ENCODE assay signal across 8 cellular contexts in the genomic region with DNA sequence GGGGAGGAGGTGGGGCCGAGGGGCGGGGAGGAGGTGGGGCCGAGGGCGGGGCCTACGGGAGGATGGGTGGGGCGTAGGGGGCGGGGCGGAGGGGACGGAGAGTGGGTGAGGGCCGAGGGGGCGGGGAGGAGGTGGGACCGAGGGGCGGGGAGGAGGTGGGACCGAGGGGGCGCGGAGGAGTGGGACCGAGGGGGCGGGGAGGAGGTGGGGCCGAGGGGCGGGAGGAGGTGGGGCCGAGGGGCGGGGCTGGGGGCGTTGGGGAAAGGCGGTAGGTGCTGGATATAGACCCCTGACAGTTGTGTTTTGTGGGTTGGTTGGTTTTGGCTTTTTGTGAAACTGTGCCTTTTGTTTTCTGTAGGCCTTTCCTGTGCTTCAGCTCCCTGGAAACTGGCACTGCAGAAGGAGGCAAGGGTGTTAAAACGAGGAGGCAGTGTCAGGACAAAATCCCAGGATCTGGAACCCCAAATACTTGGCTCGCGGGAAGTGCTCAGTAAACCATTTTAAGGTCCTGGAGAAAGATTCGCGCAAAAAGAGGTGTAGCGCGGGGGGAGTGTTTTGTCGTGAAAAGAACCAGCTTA. TPM values are rescaled to one million over a fixed set of nuclear protein-coding genes. Genes with fewer than 3 reads are reported as not detected.
DNase-seq lines count a peak whose midpoint lies in the region; ATAC-seq, FAIRE-seq and TF ChIP-seq lines count a peak whose summit lies in the region.

No MANE protein-coding gene starts in this region.

- H3K9me3 ChIP-seq in neural cell (ENCODE audit: low read length) = no peaks in the 10 kb centered on the region

- H3K4me1 Mint-ChIP-seq in stimulated activated naive CD8-positive, alpha-beta T cell treated with anti-CD3 and anti-CD28 coated beads, Interleukin-15, Interleukin-2, amounts not matched to agents 100 ng/mL and 50 ng/mL, for 24 hours (ENCODE audit: low read depth) = peaks cover 27% of the 10 kb centered on the region

- no peaks in the 10 kb centered on the region for H3K36me3 Mint-ChIP-seq in stimulated activated naive CD8-positive, alpha-beta T cell treated with anti-CD3 and anti-CD28 coated beads, Interleukin-15, Interleukin-2, amounts not matched to agents 100 ng/mL and 50 ng/mL, for 24 hours (ENCODE audit: low read depth)

- H3K4me2 ChIP-seq in neural cell (ENCODE audit: low read length) = no peak overlapping the region

- TF ChIP-seq CTCF in neural cell (IDR thresholded peaks at IDR 0.05; ENCODE audit: poor library complexity, severe bottlenecking) = no peak

- DNase-seq in GM19239 (ENCODE audit: insufficient read length, low spot score) (no peak), NCI-H226 (peak; percentile 3), activated T-cell treated with anti-CD3 and anti-CD28 coated beads for 4 hours (peak; percentile 57), fibroblast of peridontal ligament (ENCODE audit: extremely low read depth) (peak; percentile 57)

- no peak overlapping the region for H3K27ac Mint-ChIP-seq in stimulated activated naive CD8-positive, alpha-beta T cell treated with anti-CD3 and anti-CD28 coated beads, Interleukin-15, Interleukin-2, amounts not matched to agents 100 ng/mL and 50 ng/mL, for 24 hours

- H3K36me3 ChIP-seq in neural cell (ENCODE audit: insufficient read depth, low read length) = no peaks in the 10 kb centered on the region

- peak; percentile 52 for FAIRE-seq in GM19239 (lab: Jason Lieb, UNC)

- no peak for TF ChIP-seq RAD21 in neural cell (conservative IDR thresholded peaks at IDR 0.05)

- H3K9me2 ChIP-seq in neural cell (ENCODE audit: insufficient read depth, low read length) = no peaks in the 10 kb centered on the region

- no peaks in the 10 kb centered on the region for H3K27me3 Mint-ChIP-seq in stimulated activated naive CD8-positive, alpha-beta T cell treated with anti-CD3 and anti-CD28 coated beads, Interleukin-15, Interleukin-2, amounts not matched to agents 100 ng/mL and 50 ng/mL, for 24 hours

- no peak overlapping the region for H2AFZ ChIP-seq in neural cell (ENCODE audit: low read depth, low read length)

- no peak for TF ChIP-seq EP300 in neural cell (conservative IDR thresholded peaks at IDR 0.05; ENCODE audit: poor library complexity, severe bottlenecking)

- no peaks in the 10 kb centered on the region for H3F3A ChIP-seq in neural cell (ENCODE audit: insufficient read depth, low read length, poor library complexity, severe bottlenecking)

- no peak for ATAC-seq in GM19397 (IDR thresholded peaks at IDR 0.05; ENCODE audit: unreplicated experiment)
- no peak for ATAC-seq in GM18502 (IDR thresholded peaks at IDR 0.05; ENCODE audit: poor library complexity, unreplicated experiment)

- no peaks in the 10 kb centered on the region for H4K20me1 ChIP-seq in neural cell (ENCODE audit: insufficient read depth)

- peak overlapping the region; percentile 34 for H3K9ac ChIP-seq in neural cell (ENCODE audit: low read length)

- peak overlapping the region; percentile 61 for H3K4me3 ChIP-seq in neural cell (ENCODE audit: low read length)

- peak overlapping the region; percentile 77 for H3K4me3 Mint-ChIP-seq in stimulated activated naive CD8-positive, alpha-beta T cell treated with anti-CD3 and anti-CD28 coated beads, Interleukin-15, Interleukin-2, amounts not matched to agents 100 ng/mL and 50 ng/mL, for 24 hours

- H3K27ac ChIP-seq in neural cell (ENCODE audit: low read length) = peak overlapping the region; percentile 45

- no peaks in the 10 kb centered on the region for H3K27me3 ChIP-seq in neural cell (ENCODE audit: insufficient read depth, low read depth, low read length)

- H3K9me3 Mint-ChIP-seq in stimulated activated naive CD8-positive, alpha-beta T cell treated with anti-CD3 and anti-CD28 coated beads, Interleukin-15, Interleukin-2, amounts not matched to agents 100 ng/mL and 50 ng/mL, for 24 hours = no peaks in the 10 kb centered on the region

- peaks cover 21% of the 10 kb centered on the region for H3K79me2 ChIP-seq in neural cell (replicated peaks; ENCODE audit: insufficient read depth, low read length)

TF ChIP-seq in neural cell, 6 proteins besides CTCF, POLR2A, EP300 and RAD21:
- TF ChIP-seq TAF1 (IDR thresholded peaks at IDR 0.05; ENCODE audit: low read depth) (no peak), EZH2 (IDR thresholded peaks at IDR 0.05; ENCODE audit: borderline replicate concordance, insufficient read depth, low read length, poor library complexity, severe bottlenecking) (no peak), MXI1 (conservative IDR thresholded peaks at IDR 0.05; ENCODE audit: poor library complexity, severe bottlenecking) (no peak), SMC3 (conservative IDR thresholded peaks at IDR 0.05; ENCODE audit: poor library complexity) (no peak)
TF ChIP-seq in neural cell: peak in this region for 0.

RNA-seq across cellular contexts. Expression of gene MMGT1, which starts 0.6 kb away (rescaled TPM):
- 16.5 and 17.5 TPM in 2 replicates for polyA plus RNA-seq in neural cell
- 28.7 and 34.8 TPM in 2 replicates for polyA minus RNA-seq in neural cell

RNA-seq across cellular contexts. Expression of gene SLC9A6, which starts 10.9 kb away (rescaled TPM):
- 98.5 and 103 TPM in 2 replicates for polyA plus RNA-seq in neural cell
- polyA minus RNA-seq in neural cell = 145 and 161 TPM in 2 replicates
